12 cellular contexts compared by ENCODE assay signal in the genomic region with DNA sequence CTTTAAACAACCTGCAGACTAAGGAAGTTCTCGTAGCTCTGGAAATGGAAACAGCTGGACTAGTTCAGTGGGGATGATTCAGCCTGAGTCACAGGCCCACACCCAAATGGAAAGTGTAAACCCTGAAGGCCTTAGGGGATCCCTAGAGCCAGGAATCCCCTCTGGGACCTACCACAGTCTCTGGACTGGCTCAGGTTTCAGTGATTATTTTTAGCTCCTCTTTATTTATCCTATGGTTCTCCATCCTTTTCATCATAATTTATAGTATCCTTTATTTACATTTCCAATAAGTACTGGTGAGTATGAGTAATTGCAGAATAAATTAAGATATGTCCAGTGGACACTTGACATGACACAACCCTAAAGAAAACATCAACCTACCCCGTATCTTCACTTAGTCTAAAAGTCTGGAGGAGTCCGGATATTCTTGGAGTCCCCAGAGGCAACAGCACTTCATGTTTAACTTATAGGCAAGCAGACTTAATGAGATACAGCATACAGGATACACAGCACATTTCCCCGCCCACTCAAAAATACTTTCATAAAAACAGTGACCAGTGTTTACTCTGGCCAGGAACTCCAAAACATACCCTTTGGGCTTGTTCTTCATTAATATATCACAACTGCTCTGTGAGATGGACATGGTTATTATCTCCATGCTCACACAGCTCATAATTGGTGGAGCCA. TPM values are rescaled to one million over a fixed set of nuclear protein-coding genes. Genes with fewer than 3 reads are reported as not detected.
DNase-seq lines count a peak whose midpoint lies in the region; ATAC-seq and TF ChIP-seq lines count a peak whose summit lies in the region.
"Had no signal": no experiment of that assay in that cellular context is flagged by ENCODE, and none has a peak within 500 bp of the region (broad histone marks: within the 10 kb centered on the region; RNA-seq: fewer than 3 reads in every experiment).

No MANE protein-coding gene starts in this region.

- H3K4me3 Mint-ChIP-seq in activated T-helper 2 cell treated with anti-CD3 and anti-CD28 coated beads, Interferon-gamma antibody, Interleukin-2, Interleukin-4, amounts not matched to agents 10 μg/mL and 5 μg/mL and 100 μg/mL, durations not matched to agents 14 hours and 24 hours and 36 hours (ENCODE audit: low read depth), result no peak overlapping the region
- H3K4me3 Mint-ChIP-seq: dendritic cell treated with granulocyte-macrophage colony-stimulating factor and Interleukin-4, amounts not matched to agents 40 ng/mL and 50 ng/mL, for 4 days had no signal

- H3K4me1 Mint-ChIP-seq in activated T-helper 2 cell treated with anti-CD3 and anti-CD28 coated beads, Interferon-gamma antibody, Interleukin-2, Interleukin-4, amounts not matched to agents 10 μg/mL and 5 μg/mL and 100 μg/mL, durations not matched to agents 14 hours and 24 hours and 36 hours (ENCODE audit: low read depth), result no peaks in the 10 kb centered on the region

- in situ Hi-C loops in HAP-1 (cut with MboI; ENCODE audit: low sequenced_read_pairs), result no loop called here

- peak overlapping the region; percentile 35 for H3K27ac ChIP-seq in ACC112 (ENCODE audit: low read depth, low read length)
- no peak overlapping the region for H3K27ac ChIP-seq in RWPE2 (ENCODE audit: poor library complexity, severe bottlenecking)
- H3K27ac ChIP-seq: tibial artery, VCaP had no signal

- ATAC-seq in RWPE2 (ENCODE audit: low read depth) (peak; percentile 100), GM21529 (IDR thresholded peaks at IDR 0.05; ENCODE audit: unreplicated experiment) (no peak)

- intact Hi-C loops in activated T-helper 2 cell treated with anti-CD3 and anti-CD28 coated beads, Interferon-gamma antibody, Interleukin-2, Interleukin-4, amounts not matched to agents 10 μg/mL and 5 μg/mL and 100 μg/mL, durations not matched to agents 14 hours and 24 hours and 36 hours (cut with micrococcal nuclease), result no loop called here

- H3K27me3 Mint-ChIP-seq in activated T-helper 2 cell treated with anti-CD3 and anti-CD28 coated beads, Interferon-gamma antibody, Interleukin-2, Interleukin-4, amounts not matched to agents 10 μg/mL and 5 μg/mL and 100 μg/mL, durations not matched to agents 14 hours and 24 hours and 36 hours (ENCODE audit: low read depth), result no peaks in the 10 kb centered on the region
- H3K27me3 Mint-ChIP-seq: dendritic cell treated with granulocyte-macrophage colony-stimulating factor and Interleukin-4, amounts not matched to agents 40 ng/mL and 50 ng/mL, for 4 days; progenitor cell of endocrine pancreas had no signal

- no peaks in the 10 kb centered on the region for H3K9me3 Mint-ChIP-seq in activated T-helper 2 cell treated with anti-CD3 and anti-CD28 coated beads, Interferon-gamma antibody, Interleukin-2, Interleukin-4, amounts not matched to agents 10 μg/mL and 5 μg/mL and 100 μg/mL, durations not matched to agents 14 hours and 24 hours and 36 hours

- DNase-seq in HAP-1 (ENCODE audit: low spot score in 2 of 2), result peak; percentile 32 to 56
- DNase-seq in RWPE2 (ENCODE audit: low spot score), result peak; percentile 88
- DNase-seq in foreskin fibroblast, result peak; percentile 97 to 99
- DNase-seq in hippocampal formation (lab: John Stamatoyannopoulos, UW), result no peak
- DNase-seq in activated T-cell treated with anti-CD3 and anti-CD28 coated beads, Interleukin-2, amount 50 U/mL, for 1 hour, result no peak
- DNase-seq in activated T-helper 2 cell treated with anti-CD3 and anti-CD28 coated beads, Interferon-gamma antibody, Interleukin-2, Interleukin-4, amounts not matched to agents 10 μg/mL and 5 μg/mL and 100 μg/mL, durations not matched to agents 14 hours and 24 hours and 36 hours (ENCODE audit: low spot score), result no peak
- DNase-seq: tibial artery had no signal

- no peak overlapping the region for H3K27ac Mint-ChIP-seq in activated T-helper 2 cell treated with anti-CD3 and anti-CD28 coated beads, Interferon-gamma antibody, Interleukin-2, Interleukin-4, amounts not matched to agents 10 μg/mL and 5 μg/mL and 100 μg/mL, durations not matched to agents 14 hours and 24 hours and 36 hours
- H3K27ac Mint-ChIP-seq: dendritic cell treated with granulocyte-macrophage colony-stimulating factor and Interleukin-4, amounts not matched to agents 40 ng/mL and 50 ng/mL, for 4 days; progenitor cell of endocrine pancreas had no signal

- peak overlapping the region; percentile 9; the same call in 1 of the 2 replicates for H3K4me3 ChIP-seq in ACC112 (ENCODE audit: low read depth, low read length)
- H3K4me3 ChIP-seq in HAP-1, result no peak overlapping the region
- no peak overlapping the region for H3K4me3 ChIP-seq in RWPE2 (ENCODE audit: severe bottlenecking)
- H3K4me3 ChIP-seq in foreskin fibroblast (ENCODE audit: low read depth in 1 of 2, low read length in 2 of 2), result no peak overlapping the region
- H3K4me3 ChIP-seq: tibial artery had no signal

- no peak for TF ChIP-seq CTCF in RWPE2 (IDR thresholded peaks at IDR 0.05; ENCODE audit: poor library complexity, severe bottlenecking)
- TF ChIP-seq CTCF in foreskin fibroblast (IDR thresholded peaks at IDR 0.05; ENCODE audit: low read depth, low read length), result no peak

- peaks cover 8% of the 10 kb centered on the region; the same call in 1 of the 2 replicates for H3K27me3 ChIP-seq in ACC112 (ENCODE audit: insufficient read depth, low read length)
- H3K27me3 ChIP-seq in HAP-1 (ENCODE audit: low read depth), result no peaks in the 10 kb centered on the region
- H3K27me3 ChIP-seq in RWPE2 (ENCODE audit: insufficient read depth, poor library complexity, severe bottlenecking), result peaks cover 7% of the 10 kb centered on the region
- H3K27me3 ChIP-seq: tibial artery had no signal

- H3K36me3 Mint-ChIP-seq in activated T-helper 2 cell treated with anti-CD3 and anti-CD28 coated beads, Interferon-gamma antibody, Interleukin-2, Interleukin-4, amounts not matched to agents 10 μg/mL and 5 μg/mL and 100 μg/mL, durations not matched to agents 14 hours and 24 hours and 36 hours (ENCODE audit: low read depth), result no peaks in the 10 kb centered on the region

- H3K4me1 ChIP-seq in ACC112 (ENCODE audit: control insufficient read depth, insufficient read depth, low read length, unreplicated experiment) (peaks cover 9% of the 10 kb centered on the region), HAP-1 (peaks cover 20% of the 10 kb centered on the region), RWPE2 (ENCODE audit: insufficient read depth, poor library complexity, severe bottlenecking) (peaks cover 5% of the 10 kb centered on the region)

- H3K9me3 ChIP-seq in HAP-1 (no peaks in the 10 kb centered on the region), RWPE2 (ENCODE audit: severe bottlenecking) (no peaks in the 10 kb centered on the region)
- H3K9me3 ChIP-seq: tibial artery had no signal

- H2AFZ ChIP-seq in ACC112 (ENCODE audit: low read length, unreplicated experiment), result no peak overlapping the region

- no peaks in the 10 kb centered on the region for H3K79me2 ChIP-seq in ACC112 (ENCODE audit: control insufficient read depth, insufficient read depth, low read length, unreplicated experiment)

- no peaks in the 10 kb centered on the region for H3K36me3 ChIP-seq in ACC112 (ENCODE audit: insufficient read depth, low read length)
- no peaks in the 10 kb centered on the region for H3K36me3 ChIP-seq in HAP-1 (replicated peaks)
- no peaks in the 10 kb centered on the region for H3K36me3 ChIP-seq in RWPE2 (ENCODE audit: low read depth)
- H3K36me3 ChIP-seq: tibial artery had no signal

RNA-seq across cellular contexts. Expression of gene SEMA3E, which starts 28.4 kb away (rescaled TPM):
- total RNA-seq in activated T-helper 2 cell treated with anti-CD3 and anti-CD28 coated beads, Interferon-gamma antibody, Interleukin-2, Interleukin-4, amounts not matched to agents 10 μg/mL and 5 μg/mL and 100 μg/mL, durations not matched to agents 14 hours and 24 hours and 36 hours, result not detected in 2 replicates

Comparison
In these comparisons a context has a peak if more than half of its experiments do, and no peak if none do; other contexts are left out.
1. DNase-seq: peak in HAP-1 (2 of 2), RWPE2 (single experiment) and foreskin fibroblast (2 of 2); none in hippocampal formation (0 of 2), activated T-cell treated with anti-CD3 and anti-CD28 coated beads, Interleukin-2, amount 50 U/mL, for 1 hour (single experiment) and activated T-helper 2 cell treated with anti-CD3 and anti-CD28 coated beads, Interferon-gamma antibody, Interleukin-2, Interleukin-4, amounts not matched to agents 10 μg/mL and 5 μg/mL and 100 μg/mL, durations not matched to agents 14 hours and 24 hours and 36 hours (single experiment).